Comparison of ENCODE assay signal across 31 cellular contexts in genomic region chr17:78629436-78629995, GRCh38. TPM values are rescaled to one million over a fixed set of nuclear protein-coding genes. Genes with fewer than 3 reads are reported as not detected.
"Had no signal": no experiment of that assay in that cellular context is flagged by ENCODE, and none has a peak within 500 bp of the region (broad histone marks: within the 10 kb centered on the region; RNA-seq: fewer than 3 reads in every experiment).

No MANE protein-coding gene starts in this region.

- H3K4me3 Mint-ChIP-seq: activated naive CD4-positive, alpha-beta T cell treated with anti-CD3 and anti-CD28 coated beads, Interleukin-2, amount 10 ng/mL, durations not matched to agents 7 days and 5 days; activated naive CD8-positive, alpha-beta T cell treated with anti-CD3 and anti-CD28 coated beads, Interleukin-2, amount 10 ng/mL, durations not matched to agents 7 days and 5 days; natural killer cell treated with Interleukin-12 subunit alpha and Interleukin-12 subunit beta and Interleukin-15 and Interleukin-18, amount 100 ng/mL, for 72 hours; stimulated activated naive B cell treated with anti-CD40 and anti-IgM and Interleukin-4, amounts not matched to agents 10 μg/mL and 1 μg/mL and 100 μg/mL, for 72 hours; T-helper 2 cell treated with Interferon-gamma antibody and Interleukin-4, amounts not matched to agents 5 μg/mL and 100 μg/mL, for 36 hours had no signal

- H3K27me3 Mint-ChIP-seq: activated naive CD8-positive, alpha-beta T cell treated with anti-CD3 and anti-CD28 coated beads, Interleukin-2, amount 10 ng/mL, durations not matched to agents 7 days and 5 days; natural killer cell treated with Interleukin-12 subunit alpha and Interleukin-12 subunit beta and Interleukin-15 and Interleukin-18, amount 100 ng/mL, for 72 hours had no signal

- ATAC-seq: foreskin keratinocyte; mucosa of descending colon; natural killer cell treated with Interleukin-12 subunit alpha and Interleukin-12 subunit beta and Interleukin-15 and Interleukin-18, amount 100 ng/mL, for 72 hours; stimulated activated naive B cell treated with anti-CD40 and anti-IgM and Interleukin-4, amounts not matched to agents 10 μg/mL and 1 μg/mL and 100 μg/mL, for 72 hours had no signal

- H3K36me3 Mint-ChIP-seq: activated naive CD4-positive, alpha-beta T cell treated with anti-CD3 and anti-CD28 coated beads, Interleukin-2, amount 10 ng/mL, durations not matched to agents 7 days and 5 days; activated naive CD8-positive, alpha-beta T cell treated with anti-CD3 and anti-CD28 coated beads, Interleukin-2, amount 10 ng/mL, durations not matched to agents 7 days and 5 days; natural killer cell treated with Interleukin-12 subunit alpha and Interleukin-12 subunit beta and Interleukin-15 and Interleukin-18, amount 100 ng/mL, for 72 hours had no signal

- H3K4me1 ChIP-seq: foreskin keratinocyte, heart right ventricle, left ventricle myocardium inferior, prostate gland, sigmoid colon, thyroid gland, upper lobe of left lung had no signal

- H3K9me3 Mint-ChIP-seq: activated naive CD4-positive, alpha-beta T cell treated with anti-CD3 and anti-CD28 coated beads, Interleukin-2, amount 10 ng/mL, durations not matched to agents 7 days and 5 days; activated naive CD8-positive, alpha-beta T cell treated with anti-CD3 and anti-CD28 coated beads, Interleukin-2, amount 10 ng/mL, durations not matched to agents 7 days and 5 days; natural killer cell treated with Interleukin-12 subunit alpha and Interleukin-12 subunit beta and Interleukin-15 and Interleukin-18, amount 100 ng/mL, for 72 hours; stimulated activated naive B cell treated with anti-CD40 and anti-IgM and Interleukin-4, amounts not matched to agents 10 μg/mL and 1 μg/mL and 100 μg/mL, for 72 hours; T-helper 2 cell treated with Interferon-gamma antibody and Interleukin-4, amounts not matched to agents 5 μg/mL and 100 μg/mL, for 36 hours had no signal

- H3K27ac ChIP-seq: brain microvascular endothelial cell, esophagus muscularis mucosa, foreskin keratinocyte, heart right ventricle, left ventricle myocardium inferior, ovary, prostate gland, sigmoid colon, stomach, thyroid gland, upper lobe of left lung had no signal

- DNase-seq: activated CD4-positive, alpha-beta T cell treated with anti-CD3 and anti-CD28 coated beads for 4 hours; activated CD4-positive, alpha-beta T cell treated with anti-CD3 and anti-CD28 coated beads, Interleukin-2, amount 50 U/mL, for 4 hours; activated CD4-positive, CD25-positive, alpha-beta regulatory T cell; activated CD8-positive, alpha-beta memory T cell treated with anti-CD3 and anti-CD28 coated beads for 24 hours; activated gamma-delta T cell; activated naive CD4-positive, alpha-beta T cell treated with anti-CD3 and anti-CD28 coated beads, Interleukin-2, amount 10 ng/mL, durations not matched to agents 7 days and 5 days; activated naive CD8-positive, alpha-beta T cell treated with anti-CD3 and anti-CD28 coated beads, Interleukin-2, amount 10 ng/mL, durations not matched to agents 7 days and 5 days; activated T-cell treated with anti-CD3 and anti-CD28 coated beads, Interleukin-2, amount 50 U/mL, for 1 hour; amniotic stem cell; brain microvascular endothelial cell; foreskin keratinocyte; heart right ventricle; left ventricle myocardium inferior; mucosa of descending colon; ovary; sigmoid colon; small intestine; stimulated activated CD4-positive, alpha-beta T cell treated with anti-CD3 and anti-CD28 coated beads, Interleukin-1b, Interleukin-23, amount 100 ng/mL, for 48 hours; stimulated activated CD4-positive, alpha-beta T cell treated with anti-CD3 and anti-CD28 coated beads, Interleukin-4, amount 100 ng/mL, for 4 hours; stimulated activated CD8-positive, alpha-beta memory T cell treated with anti-CD3 and anti-CD28 coated beads, Interleukin-4, amount 100 ng/mL, for 48 hours; stimulated activated naive B cell treated with anti-CD40 and anti-IgM and Interleukin-4, amounts not matched to agents 10 μg/mL and 1 μg/mL and 100 μg/mL, for 72 hours; stomach; T-helper 1 cell; thyroid gland; upper lobe of left lung had no signal

- H3K36me3 ChIP-seq: brain microvascular endothelial cell, esophagus muscularis mucosa, heart right ventricle, left ventricle myocardium inferior, ovary, prostate gland, sigmoid colon, stomach, thyroid gland, upper lobe of left lung had no signal

- H3K27ac Mint-ChIP-seq: activated naive CD4-positive, alpha-beta T cell treated with anti-CD3 and anti-CD28 coated beads, Interleukin-2, amount 10 ng/mL, durations not matched to agents 7 days and 5 days; activated naive CD8-positive, alpha-beta T cell treated with anti-CD3 and anti-CD28 coated beads, Interleukin-2, amount 10 ng/mL, durations not matched to agents 7 days and 5 days; stimulated activated naive B cell treated with anti-CD40 and anti-IgM and Interleukin-4, amounts not matched to agents 10 μg/mL and 1 μg/mL and 100 μg/mL, for 72 hours; T-helper 2 cell treated with Interferon-gamma antibody and Interleukin-4, amounts not matched to agents 5 μg/mL and 100 μg/mL, for 36 hours had no signal

- H3K4me3 ChIP-seq: esophagus muscularis mucosa, heart right ventricle, left ventricle myocardium inferior, mucosa of descending colon, ovary, prostate gland, sigmoid colon, stomach, thyroid gland, upper lobe of left lung had no signal

- H3K9me3 ChIP-seq: esophagus muscularis mucosa, heart right ventricle, left ventricle myocardium inferior, mucosa of descending colon, ovary, prostate gland, sigmoid colon, stomach, thyroid gland, upper lobe of left lung had no signal

- H3K27me3 ChIP-seq: brain microvascular endothelial cell, esophagus muscularis mucosa, foreskin keratinocyte, heart right ventricle, ovary, sigmoid colon, stomach, thyroid gland, upper lobe of left lung had no signal

RNA-seq across cellular contexts. Expression of gene DNAH17, which starts 52.3 kb away (rescaled TPM):
- total RNA-seq: esophagus muscularis mucosa, glomerular endothelial cell, left ventricle myocardium inferior, myocyte had no signal
